ENCODE assay signal across 13 cellular contexts in genomic region chr18:46459789-46460455, GRCh38.
DNase-seq lines count a peak whose midpoint lies in the region; ATAC-seq and TF ChIP-seq lines count a peak whose summit lies in the region.
"Had no signal": no experiment of that assay in that cellular context is flagged by ENCODE, and none has a peak within 500 bp of the region (broad histone marks: within the 10 kb centered on the region; RNA-seq: fewer than 3 reads in every experiment).

No MANE protein-coding gene starts in this region.

- H3K79me2 ChIP-seq in neural progenitor cell (ENCODE audit: low read depth), result no peaks in the 10 kb centered on the region

- H3K27ac Mint-ChIP-seq in endodermal cell, result no peak overlapping the region
- H3K27ac Mint-ChIP-seq in neural progenitor cell, result peak overlapping the region; percentile 20
- no peak overlapping the region for H3K27ac Mint-ChIP-seq in activated naive CD4-positive, alpha-beta T cell treated with anti-CD3 and anti-CD28 coated beads for 36 hours
- H3K27ac Mint-ChIP-seq: CD4-positive, CD25-positive, alpha-beta regulatory T cell; CD8-positive, alpha-beta memory T cell; GM23338 had no signal

- no peaks in the 10 kb centered on the region for H3K9me3 ChIP-seq in endodermal cell (ENCODE audit: control insufficient read depth, low read length)
- H3K9me3 ChIP-seq in neural progenitor cell (ENCODE audit: low read depth), result no peaks in the 10 kb centered on the region
- no peaks in the 10 kb centered on the region for H3K9me3 ChIP-seq in right lobe of liver

- DNase-seq in D341Med (ENCODE audit: low spot score), result peak; percentile 42
- peak; percentile 20 for DNase-seq in endodermal cell
- DNase-seq in neural progenitor cell (ENCODE audit: low spot score), result peak; percentile 52
- no peak for DNase-seq in NCI-H1048 (lab: John Stamatoyannopoulos, UW)
- no peak for DNase-seq in right lobe of liver
- DNase-seq in activated naive CD4-positive, alpha-beta T cell treated with anti-CD3 and anti-CD28 coated beads for 36 hours, result no peak
- no peak for DNase-seq in AML-193 (lab: John Stamatoyannopoulos, UW)
- DNase-seq: ACHN; CD4-positive, CD25-positive, alpha-beta regulatory T cell; CD8-positive, alpha-beta memory T cell; COR-L47; KG1 had no signal

- H3K4me3 ChIP-seq in endodermal cell (ENCODE audit: low read length) (no peak overlapping the region), neural progenitor cell (no peak overlapping the region), right lobe of liver (no peak overlapping the region)
- H3K4me3 ChIP-seq: GM23338 had no signal

- no peak for ATAC-seq in right lobe of liver
- ATAC-seq: GM23338 had no signal

- no peaks in the 10 kb centered on the region for H3K36me3 Mint-ChIP-seq in endodermal cell (ENCODE audit: low read depth)
- peaks cover 23% of the 10 kb centered on the region for H3K36me3 Mint-ChIP-seq in neural progenitor cell
- no peaks in the 10 kb centered on the region for H3K36me3 Mint-ChIP-seq in activated naive CD4-positive, alpha-beta T cell treated with anti-CD3 and anti-CD28 coated beads for 36 hours (ENCODE audit: low read depth)
- H3K36me3 Mint-ChIP-seq: CD4-positive, CD25-positive, alpha-beta regulatory T cell had no signal

- intact Hi-C loops in right lobe of liver (cut with DNase I), result no loop called here
- intact Hi-C loops in activated naive CD4-positive, alpha-beta T cell treated with anti-CD3 and anti-CD28 coated beads for 36 hours (cut with micrococcal nuclease), result no loop called here

- H3K9me3 Mint-ChIP-seq in endodermal cell (no peaks in the 10 kb centered on the region), neural progenitor cell (no peaks in the 10 kb centered on the region)
- no peaks in the 10 kb centered on the region for H3K9me3 Mint-ChIP-seq in activated naive CD4-positive, alpha-beta T cell treated with anti-CD3 and anti-CD28 coated beads for 36 hours
- H3K9me3 Mint-ChIP-seq: CD4-positive, CD25-positive, alpha-beta regulatory T cell; CD8-positive, alpha-beta memory T cell; GM23338 had no signal

- H3K4me1 Mint-ChIP-seq in endodermal cell, result peaks cover 37% of the 10 kb centered on the region
- H3K4me1 Mint-ChIP-seq in neural progenitor cell, result peaks cover 44% of the 10 kb centered on the region
- no peaks in the 10 kb centered on the region for H3K4me1 Mint-ChIP-seq in activated naive CD4-positive, alpha-beta T cell treated with anti-CD3 and anti-CD28 coated beads for 36 hours (ENCODE audit: low read depth)
- H3K4me1 Mint-ChIP-seq: CD4-positive, CD25-positive, alpha-beta regulatory T cell; CD8-positive, alpha-beta memory T cell had no signal

- peaks cover 17% of the 10 kb centered on the region for H3F3A ChIP-seq in neural progenitor cell (ENCODE audit: low read depth)

- peaks cover 8% of the 10 kb centered on the region for H3K27me3 ChIP-seq in endodermal cell (ENCODE audit: control insufficient read depth, insufficient read depth, low read length, poor library complexity, severe bottlenecking)
- H3K27me3 ChIP-seq in neural progenitor cell, result no peaks in the 10 kb centered on the region
- H3K27me3 ChIP-seq in right lobe of liver, result no peaks in the 10 kb centered on the region

- no peak overlapping the region for H3K9ac ChIP-seq in endodermal cell (ENCODE audit: extremely low read depth, low read length, poor library complexity, severe bottlenecking)
- no peak overlapping the region for H3K9ac ChIP-seq in neural progenitor cell

- no peak overlapping the region for H3K27ac ChIP-seq in endodermal cell (ENCODE audit: low read depth, low read length)
- peak overlapping the region; percentile 34 for H3K27ac ChIP-seq in neural progenitor cell
- H3K27ac ChIP-seq in right lobe of liver, result no peak overlapping the region

- H3K36me3 ChIP-seq in endodermal cell (ENCODE audit: control insufficient read depth, insufficient read depth, low read length) (no peaks in the 10 kb centered on the region), neural progenitor cell (no peaks in the 10 kb centered on the region), right lobe of liver (no peaks in the 10 kb centered on the region)

- TF ChIP-seq CTCF in endodermal cell (conservative IDR thresholded peaks at IDR 0.05) (no peak), neural progenitor cell (IDR thresholded peaks at IDR 0.05) (no peak), right lobe of liver (IDR thresholded peaks at IDR 0.05) (no peak)

- H3K4me1 ChIP-seq in endodermal cell (ENCODE audit: control insufficient read depth, insufficient read depth, low read length) (peaks cover 3% of the 10 kb centered on the region), neural progenitor cell (peaks cover 66% of the 10 kb centered on the region), right lobe of liver (no peaks in the 10 kb centered on the region)

- CTCF ChIA-PET in activated naive CD4-positive, alpha-beta T cell treated with anti-CD3 and anti-CD28 coated beads for 36 hours (lab: Charles Lee), result no interaction called here

- no peak for TF ChIP-seq POLR2A in right lobe of liver (IDR thresholded peaks at IDR 0.05)

- H4K20me1 ChIP-seq in neural progenitor cell (ENCODE audit: low read depth), result peaks cover 20% of the 10 kb centered on the region

- peak overlapping the region; percentile 62 for H3K4me2 ChIP-seq in neural progenitor cell
- H3K4me2 ChIP-seq: GM23338 had no signal

- H3K4me3 Mint-ChIP-seq in endodermal cell (no peak overlapping the region), neural progenitor cell (no peak overlapping the region)
- no peak overlapping the region for H3K4me3 Mint-ChIP-seq in activated naive CD4-positive, alpha-beta T cell treated with anti-CD3 and anti-CD28 coated beads for 36 hours
- H3K4me3 Mint-ChIP-seq: CD4-positive, CD25-positive, alpha-beta regulatory T cell; CD8-positive, alpha-beta memory T cell; GM23338 had no signal

- peaks cover 38% of the 10 kb centered on the region for H3K27me3 Mint-ChIP-seq in endodermal cell (ENCODE audit: insufficient read depth)
- peaks cover 2% of the 10 kb centered on the region for H3K27me3 Mint-ChIP-seq in neural progenitor cell (ENCODE audit: insufficient read depth, low read depth)
- no peaks in the 10 kb centered on the region for H3K27me3 Mint-ChIP-seq in activated naive CD4-positive, alpha-beta T cell treated with anti-CD3 and anti-CD28 coated beads for 36 hours (ENCODE audit: low read depth)

- 77 to 90% methylated on average over 9 to 17 of the region's 19 CpGs for WGBS in endodermal cell (ENCODE audit: insufficient coverage in 1 of 2, insufficient read length in 1 of 2), 2 experiments
- WGBS in right lobe of liver (ENCODE audit: insufficient coverage, low coverage, low lambda C conversion rate, missing lambda C conversion rate), result 89% methylated on average over 11 of the region's 19 CpGs

- H2AFZ ChIP-seq in neural progenitor cell (replicated peaks), result no peak overlapping the region
- H2AFZ ChIP-seq: GM23338 had no signal

Comparison
In these comparisons a context has a peak if more than half of its experiments do, and no peak if none do; other contexts are left out.
1. DNase-seq: peak in D341Med (single experiment), endodermal cell (single experiment) and neural progenitor cell (single experiment); none in NCI-H1048 (single experiment), right lobe of liver (0 of 3), activated naive CD4-positive, alpha-beta T cell treated with anti-CD3 and anti-CD28 coated beads for 36 hours (single experiment) and AML-193 (0 of 2).